14 cellular contexts compared by ENCODE assay signal in genomic region chr20:35821807-35822242, GRCh38. TPM values are rescaled to one million over a fixed set of nuclear protein-coding genes. Genes with fewer than 3 reads are reported as not detected.
A peak's percentile ranks its signal among the peaks of the same experiment; 100 is the strongest.
DNase-seq lines count a peak whose midpoint lies in the region; ATAC-seq, FAIRE-seq and TF ChIP-seq lines count a peak whose summit lies in the region.
"Had no signal": no experiment of that assay in that cellular context is flagged by ENCODE, and none has a peak within 500 bp of the region (broad histone marks: within the 10 kb centered on the region; RNA-seq: fewer than 3 reads in every experiment).

No MANE protein-coding gene starts in this region.

- TF ChIP-seq RAD21 in IMR-90 (IDR thresholded peaks at IDR 0.05; ENCODE audit: low read length) = no peak

- no peak overlapping the region for H3K9ac ChIP-seq in IMR-90 (ENCODE audit: low read depth, low read length)

- POLR2A ChIA-PET in IMR-90 (lab: Charles Lee; ENCODE audit: unreplicated experiment) = no interaction called here

- peak overlapping the region; percentile 75; the same call in 1 of the 2 replicates for H3K18ac ChIP-seq in IMR-90 (ENCODE audit: low read depth, low read length)

- H3K79me1 ChIP-seq in IMR-90 (ENCODE audit: low read depth in 1 of 2, low read length in 2 of 2) = peaks cover 32 to 81% of the 10 kb centered on the region in 2 experiments

- H2BK20ac ChIP-seq in IMR-90 (ENCODE audit: low read depth, low read length) = peak overlapping the region; percentile 50; the same call in 1 of the 2 replicates

- H3K27me3 Mint-ChIP-seq in CD4-positive, CD25-positive, alpha-beta regulatory T cell = no peaks in the 10 kb centered on the region
- no peaks in the 10 kb centered on the region for H3K27me3 Mint-ChIP-seq in mesothelial cell of epicardium (ENCODE audit: low read depth)

- H2BK5ac ChIP-seq in IMR-90 (ENCODE audit: low read depth, low read length, poor library complexity, severe bottlenecking) = peak overlapping the region; percentile 92

- no peak overlapping the region for H3K27ac ChIP-seq in CD4-positive, CD25-positive, alpha-beta regulatory T cell (ENCODE audit: insufficient read depth, low read length, poor library complexity, severe bottlenecking)
- H3K27ac ChIP-seq in IMR-90 (ENCODE audit: insufficient read depth, low read length) (peak overlapping the region; percentile 58), brain microvascular endothelial cell (peak overlapping the region; percentile 84)

- H4K91ac ChIP-seq in IMR-90 (ENCODE audit: insufficient read depth, low read depth, low read length) = peak overlapping the region; percentile 59; the same call in 1 of the 2 replicates

- H3K36me3 ChIP-seq in CD4-positive, CD25-positive, alpha-beta regulatory T cell (ENCODE audit: control insufficient read depth, insufficient read depth, low read length) = peaks cover 15% of the 10 kb centered on the region
- H3K36me3 ChIP-seq in IMR-90 (ENCODE audit: control insufficient read depth, insufficient read depth, low read length) (no peaks in the 10 kb centered on the region), brain microvascular endothelial cell (replicated peaks) (no peaks in the 10 kb centered on the region)

- peak overlapping the region; percentile 83 for H2AK5ac ChIP-seq in IMR-90 (ENCODE audit: low read depth, low read length)

- no peak overlapping the region; the same call in 1 of the 2 replicates for H3K23ac ChIP-seq in IMR-90 (ENCODE audit: low read depth, low read length)

- peak overlapping the region; percentile 53 for H2AK9ac ChIP-seq in IMR-90 (replicated peaks; ENCODE audit: low read depth, low read length, poor library complexity)

- peak overlapping the region; percentile 88; the same call in 1 of the 2 replicates for H4K5ac ChIP-seq in IMR-90 (ENCODE audit: low read depth, low read length)

- intact Hi-C loops in IMR-90 (cut with micrococcal nuclease) = loop anchor here (5.0 kb wide), 1 partner anchor 70 kb away; no protein-coding TSS in a partner anchor

- no peak for TF ChIP-seq POLR2A in IMR-90 (IDR thresholded peaks at IDR 0.05; ENCODE audit: low read depth, low read length)

- no peak for FAIRE-seq in GM19239 (lab: Jason Lieb, UNC)
- FAIRE-seq: TTC549 had no signal

- H3K4me3 Mint-ChIP-seq in CD4-positive, CD25-positive, alpha-beta regulatory T cell = no peak overlapping the region
- H3K4me3 Mint-ChIP-seq in mesothelial cell of epicardium = no peak overlapping the region

- CTCF ChIA-PET in IMR-90 (lab: Yijun Ruan, JAX) = interaction anchor here (1.0 kb wide), 1 partner anchor 79 kb away, joined by 3 read pairs; no protein-coding TSS in a partner anchor

- H3K4ac ChIP-seq in IMR-90 (ENCODE audit: low read depth, low read length) = peak overlapping the region; percentile 80

- peak overlapping the region; percentile 61; the same call in 2 of the 3 replicates for H2BK15ac ChIP-seq in IMR-90 (ENCODE audit: low read depth, low read length)

- dilution Hi-C loops in IMR-90 (cut with HindIII; ENCODE audit: low sequenced_read_pairs, unreplicated experiment) = no loop called here

- BruUV-seq in IMR-90 (replicated peaks; lab: Mats Ljungman, UMichigan) = no TSS peak

- peaks cover 35% of the 10 kb centered on the region for H3K36me3 Mint-ChIP-seq in CD4-positive, CD25-positive, alpha-beta regulatory T cell
- peaks cover 15% of the 10 kb centered on the region for H3K36me3 Mint-ChIP-seq in mesothelial cell of epicardium

- H2BK120ac ChIP-seq in IMR-90 (ENCODE audit: low read depth, low read length) = peak overlapping the region; percentile 83

- H3K4me3 ChIP-seq in CD4-positive, CD25-positive, alpha-beta regulatory T cell (ENCODE audit: low read depth, low read length) = no peak overlapping the region
- H3K4me3 ChIP-seq in IMR-90 (ENCODE audit: insufficient read depth, low read depth, low read length) (no peak overlapping the region), brain microvascular endothelial cell (ENCODE audit: low read depth, low read length) (no peak overlapping the region)
- H3K4me3 ChIP-seq: heart left ventricle had no signal

- H3K27me3 ChIP-seq in CD4-positive, CD25-positive, alpha-beta regulatory T cell (ENCODE audit: control insufficient read depth, insufficient read depth, low read length) = no peaks in the 10 kb centered on the region
- no peaks in the 10 kb centered on the region for H3K27me3 ChIP-seq in IMR-90 (ENCODE audit: control insufficient read depth, insufficient read depth, low read length)
- no peaks in the 10 kb centered on the region for H3K27me3 ChIP-seq in brain microvascular endothelial cell (replicated peaks)
- H3K27me3 ChIP-seq: heart left ventricle had no signal

- H3K9me3 ChIP-seq in CD4-positive, CD25-positive, alpha-beta regulatory T cell (ENCODE audit: control insufficient read depth in 2 of 2, low read length in 2 of 2) = no peaks in the 10 kb centered on the region
- H3K9me3 ChIP-seq in IMR-90 (ENCODE audit: control insufficient read depth, insufficient read depth, low read length) = peaks cover 2% of the 10 kb centered on the region
- H3K9me3 ChIP-seq: heart left ventricle had no signal

- H3K4me2 ChIP-seq in IMR-90 (ENCODE audit: low read depth, low read length) = peak overlapping the region; percentile 70; the same call in 1 of the 2 replicates

- TF ChIP-seq CTCF in IMR-90 (conservative IDR thresholded peaks at IDR 0.05; ENCODE audit: low read depth, low read length) (no peak), brain microvascular endothelial cell (IDR thresholded peaks at IDR 0.05; ENCODE audit: low read depth, low read length, missing control alignments) (no peak), mesothelial cell of epicardium (IDR thresholded peaks at IDR 0.05; ENCODE audit: unreplicated experiment) (no peak)

- DNase-seq in CD4-positive, CD25-positive, alpha-beta regulatory T cell = no peak
- DNase-seq in IMR-90 = peak; percentile 79
- peak; percentile 70 for DNase-seq in brain microvascular endothelial cell
- DNase-seq in mesothelial cell of epicardium (ENCODE audit: low spot score in 2 of 2, unreplicated experiment in 2 of 2) = no peak
- no peak for DNase-seq in GF-D8 (lab: John Stamatoyannopoulos, UW)
- no peak for DNase-seq in GM19239 (ENCODE audit: insufficient read length, low spot score)
- DNase-seq in NOMO-1 treated with DMSO at 0.1 percent for 48 hours (lab: John Stamatoyannopoulos, UW; ENCODE audit: unreplicated experiment) = no peak
- DNase-seq: amygdala, DMS79 treated with DMSO at 0.1 percent for 48 hours, heart left ventricle, KBM-7, NCI-H524 had no signal

- H3K9me3 Mint-ChIP-seq in CD4-positive, CD25-positive, alpha-beta regulatory T cell = no peaks in the 10 kb centered on the region
- no peaks in the 10 kb centered on the region for H3K9me3 Mint-ChIP-seq in mesothelial cell of epicardium

- H3K56ac ChIP-seq in IMR-90 (ENCODE audit: extremely low read depth, insufficient read depth, low read length) = 0 out of 2 replicates have a peak overlapping the region, but pooled peaks have one; percentile 40

- H3K9me1 ChIP-seq in IMR-90 (ENCODE audit: insufficient read depth, low read length) = peaks cover 11% of the 10 kb centered on the region

- H4K20me1 ChIP-seq in IMR-90 (ENCODE audit: insufficient read depth, low read length) = peaks cover 6% of the 10 kb centered on the region; the same call in 1 of the 2 replicates

- no peak overlapping the region for H2AFZ ChIP-seq in IMR-90 (replicated peaks; ENCODE audit: low read length, poor library complexity)

- H3K14ac ChIP-seq in IMR-90 (replicated peaks; ENCODE audit: low read depth, low read length) = peak overlapping the region; percentile 57; the same call in 1 of the 2 replicates

- peak overlapping the region in 1 of 2 experiments; percentile 68; a peak in 1 of 4 replicates for H4K8ac ChIP-seq in IMR-90 (ENCODE audit: low read depth in 2 of 2, low read length in 2 of 2)

- H3K4me1 ChIP-seq in CD4-positive, CD25-positive, alpha-beta regulatory T cell (ENCODE audit: control insufficient read depth, insufficient read depth, low read length, poor library complexity, severe bottlenecking) = peaks cover 19% of the 10 kb centered on the region
- H3K4me1 ChIP-seq in IMR-90 (ENCODE audit: control insufficient read depth, insufficient read depth, low read length) = peaks cover 17% of the 10 kb centered on the region

- WGBS in IMR-90 (ENCODE audit: extremely low coverage in 2 of 2, insufficient read length in 1 of 2), 2 experiments = 36% methylated on average over 3 of the region's 8 CpGs; no CpG with 5 or more reads in 1 of the 2 experiments

- ATAC-seq in CD4-positive, CD25-positive, alpha-beta regulatory T cell (ENCODE audit: low read depth in 2 of 2) = no peak
- ATAC-seq in IMR-90 (ENCODE audit: low read depth) (peak; percentile 80), GM19324 (IDR thresholded peaks at IDR 0.05; ENCODE audit: low FRiP score, unreplicated experiment) (no peak)
- ATAC-seq: heart left ventricle had no signal

- H3K27ac Mint-ChIP-seq in CD4-positive, CD25-positive, alpha-beta regulatory T cell = peak overlapping the region in 2 of 3 donors; percentile 3 to 70
- H3K27ac Mint-ChIP-seq in mesothelial cell of epicardium = peak overlapping the region; percentile 43

- in situ Hi-C loops in IMR-90 (cut with MboI; ENCODE audit: low sequenced_read_pairs) = no loop called here
- in situ Hi-C loops in brain microvascular endothelial cell (cut with HindIII; ENCODE audit: low pct_ligation_motif_present, low sequenced_read_pairs) = no loop called here

- H3K4me1 Mint-ChIP-seq in CD4-positive, CD25-positive, alpha-beta regulatory T cell = peaks cover 11 to 46% (median 31%) of the 10 kb centered on the region in 4 donors
- H3K4me1 Mint-ChIP-seq in mesothelial cell of epicardium = peaks cover 9% of the 10 kb centered on the region

TF ChIP-seq in IMR-90, 13 proteins besides CTCF, POLR2A, EP300 and RAD21 (continues in another document):
- no peak for TF ChIP-seq USF2 (IDR thresholded peaks at IDR 0.05; ENCODE audit: low read depth, low read length)
- no peak for TF ChIP-seq RCOR1 (IDR thresholded peaks at IDR 0.05; ENCODE audit: insufficient replicate concordance, low read length)
- TF ChIP-seq MAFK (IDR thresholded peaks at IDR 0.05; ENCODE audit: low read depth, low read length) = no peak
- TF ChIP-seq MAZ (IDR thresholded peaks at IDR 0.05; ENCODE audit: borderline replicate concordance, low read depth, low read length) = no peak

RNA-seq across cellular contexts. Expression of gene PHF20, which starts 50.0 kb away (rescaled TPM):
- 159 TPM for total RNA-seq in CD4-positive, CD25-positive, alpha-beta regulatory T cell
- polyA plus RNA-seq in CD4-positive, CD25-positive, alpha-beta regulatory T cell = 100 to 1,000 TPM in 2 of 4 donors, 10 to 100 TPM in 2; 87.3 to 126 (median 100) TPM
- total RNA-seq in IMR-90 (2012; rRNA removed) (22.0 and 30.3 TPM in 2 replicates), mesothelial cell of epicardium (48.6 to 49.7 TPM (median 48.7 TPM) in 3 replicates)
- polyA plus RNA-seq in IMR-90 (2012; rRNA removed) = 22.5 and 23.6 TPM in 2 replicates
- 19.8 and 29.5 TPM in 2 replicates for polyA plus RNA-seq in IMR-90 (2012; cell fraction: cytosol; rRNA removed)
- polyA plus RNA-seq in IMR-90 (2012; cell fraction: nucleus; rRNA removed; ENCODE audit: low replicate concordance) = 13.4 and 14.4 TPM in 2 replicates

Comparison
In these comparisons a context has a peak if more than half of its experiments do, and no peak if none do; other contexts are left out.
1. DNase-seq: peak in IMR-90 (single experiment) and brain microvascular endothelial cell (single experiment); none in CD4-positive, CD25-positive, alpha-beta regulatory T cell (0 of 3), mesothelial cell of epicardium (0 of 2), GF-D8 (single experiment), GM19239 (single experiment) and NOMO-1 treated with DMSO at 0.1 percent for 48 hours (single experiment).